Comparison of ENCODE assay signal across 1 cellular context in the genomic region with DNA sequence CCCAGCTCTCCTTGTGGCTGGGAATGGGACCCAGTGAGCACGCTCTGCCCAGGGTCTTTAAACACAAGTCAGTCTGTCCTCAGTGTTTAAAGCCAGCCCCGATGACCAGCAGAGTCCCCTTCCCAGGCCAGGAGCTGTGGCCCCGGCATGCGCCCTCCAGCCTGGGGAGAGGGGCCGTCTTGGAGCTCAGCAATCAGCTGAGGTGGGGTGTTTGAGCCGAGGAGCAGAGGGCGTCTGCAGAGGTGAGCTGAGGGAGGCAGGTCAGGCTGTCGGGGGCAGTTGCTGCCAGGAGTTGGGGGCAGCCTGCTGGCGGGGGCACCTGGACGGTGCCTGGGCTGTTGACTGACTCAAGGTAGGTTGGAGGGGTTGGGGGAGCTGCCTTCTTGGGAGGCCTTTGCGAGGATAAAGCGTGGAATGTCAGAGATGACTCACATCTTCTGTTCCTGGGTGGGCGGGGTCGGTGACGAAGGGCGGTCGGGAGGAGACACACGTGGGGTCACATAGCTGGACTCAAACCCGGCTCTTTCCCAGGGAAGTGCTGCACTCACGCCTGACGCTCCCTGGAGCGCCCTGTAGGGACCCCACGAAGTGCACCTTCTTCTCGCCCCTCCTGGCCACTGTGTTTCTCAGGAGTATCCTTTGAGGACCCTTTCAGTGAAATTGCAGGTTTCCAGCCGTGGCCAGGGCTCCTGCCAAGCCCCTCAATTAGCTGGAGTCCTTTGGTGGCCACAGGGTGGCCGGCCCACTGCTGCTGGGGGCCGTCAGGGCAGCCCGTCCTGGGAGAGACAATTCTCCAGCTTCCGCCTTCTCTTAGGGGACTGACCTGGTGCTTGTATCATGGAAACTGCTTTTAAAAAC.
TF ChIP-seq lines count a peak whose summit lies in the region.

No MANE protein-coding gene starts in this region.

TF ChIP-seq in K562, 482 proteins besides CTCF, POLR2A, EP300 and RAD21 (continued from another document):
- TF ChIP-seq, protein P1, sequence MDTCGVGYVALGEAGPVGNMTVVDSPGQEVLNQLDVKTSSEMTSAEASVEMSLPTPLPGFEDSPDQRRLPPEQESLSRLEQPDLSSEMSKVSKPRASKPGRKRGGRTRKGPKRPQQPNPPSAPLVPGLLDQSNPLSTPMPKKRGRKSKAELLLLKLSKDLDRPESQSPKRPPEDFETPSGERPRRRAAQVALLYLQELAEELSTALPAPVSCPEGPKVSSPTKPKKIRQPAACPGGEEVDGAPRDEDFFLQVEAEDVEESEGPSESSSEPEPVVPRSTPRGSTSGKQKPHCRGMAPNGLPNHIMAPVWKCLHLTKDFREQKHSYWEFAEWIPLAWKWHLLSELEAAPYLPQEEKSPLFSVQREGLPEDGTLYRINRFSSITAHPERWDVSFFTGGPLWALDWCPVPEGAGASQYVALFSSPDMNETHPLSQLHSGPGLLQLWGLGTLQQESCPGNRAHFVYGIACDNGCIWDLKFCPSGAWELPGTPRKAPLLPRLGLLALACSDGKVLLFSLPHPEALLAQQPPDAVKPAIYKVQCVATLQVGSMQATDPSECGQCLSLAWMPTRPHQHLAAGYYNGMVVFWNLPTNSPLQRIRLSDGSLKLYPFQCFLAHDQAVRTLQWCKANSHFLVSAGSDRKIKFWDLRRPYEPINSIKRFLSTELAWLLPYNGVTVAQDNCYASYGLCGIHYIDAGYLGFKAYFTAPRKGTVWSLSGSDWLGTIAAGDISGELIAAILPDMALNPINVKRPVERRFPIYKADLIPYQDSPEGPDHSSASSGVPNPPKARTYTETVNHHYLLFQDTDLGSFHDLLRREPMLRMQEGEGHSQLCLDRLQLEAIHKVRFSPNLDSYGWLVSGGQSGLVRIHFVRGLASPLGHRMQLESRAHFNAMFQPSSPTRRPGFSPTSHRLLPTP (IDR thresholded peaks at IDR 0.05; ENCODE audit: borderline replicate concordance, extremely low read depth, insufficient read length), result no peak
